Comparison of ENCODE assay signal across 8 cellular contexts in the genomic region with DNA sequence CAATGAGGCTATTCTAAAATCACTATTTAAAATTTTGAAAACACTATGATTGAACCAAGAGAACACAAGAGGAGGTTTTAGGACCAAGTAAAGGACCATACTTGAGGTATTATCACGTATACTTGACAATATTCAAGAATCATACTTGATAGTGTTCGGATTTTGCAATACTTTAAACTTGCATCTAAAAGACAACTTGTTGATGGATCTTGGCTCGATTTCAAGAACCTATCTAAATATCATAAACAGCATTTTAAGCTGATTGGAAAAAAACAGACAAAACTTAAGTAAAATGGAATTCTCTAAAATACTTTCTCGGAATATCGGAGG. TPM values are rescaled to one million over a fixed set of nuclear protein-coding genes. Genes with fewer than 3 reads are reported as not detected.
DNase-seq lines count a peak whose midpoint lies in the region; ATAC-seq, FAIRE-seq and TF ChIP-seq lines count a peak whose summit lies in the region.

No MANE protein-coding gene starts in this region.

- no peaks in the 10 kb centered on the region for H3K27me3 ChIP-seq in HUES6 (ENCODE audit: control insufficient read depth, insufficient read depth, low read length)
- no peaks in the 10 kb centered on the region for H3K27me3 ChIP-seq in bronchial epithelial cell (ENCODE audit: control insufficient read depth, insufficient read depth, low read length)

- H3K36me3 ChIP-seq in HUES6 (ENCODE audit: control insufficient read depth, insufficient read depth, low read length) (no peaks in the 10 kb centered on the region), bronchial epithelial cell (ENCODE audit: control insufficient read depth, insufficient read depth, low read length) (no peaks in the 10 kb centered on the region)

- H3K36me3 Mint-ChIP-seq in mesothelial cell of epicardium = no peaks in the 10 kb centered on the region

- peak overlapping the region; percentile 63; the same call in 1 of the 2 replicates for H3K27ac ChIP-seq in HUES6 (ENCODE audit: low read depth, low read length)

- H3K9ac ChIP-seq in HUES6 (ENCODE audit: low read length) = peak overlapping the region; percentile 86

- TF ChIP-seq CTCF in bronchial epithelial cell (IDR thresholded peaks at IDR 0.05; ENCODE audit: insufficient read depth, low read length, severe bottlenecking) (no peak), mesothelial cell of epicardium (IDR thresholded peaks at IDR 0.05; ENCODE audit: unreplicated experiment) (no peak)

- H3K27me3 Mint-ChIP-seq in mesothelial cell of epicardium (ENCODE audit: low read depth) = no peaks in the 10 kb centered on the region

- peak overlapping the region; percentile 74 for H3K4me3 Mint-ChIP-seq in mesothelial cell of epicardium

- DNase-seq in bronchial epithelial cell (ENCODE audit: low read depth) = no peak
- no peak for DNase-seq in mesothelial cell of epicardium (ENCODE audit: low spot score in 2 of 2, unreplicated experiment in 2 of 2)
- DNase-seq in NCI-H446 (lab: John Stamatoyannopoulos, UW) = no peak
- no peak for DNase-seq in activated CD4-positive, CD25-positive, alpha-beta regulatory T cell (lab: John Stamatoyannopoulos, UW)

- H3K9me3 Mint-ChIP-seq in mesothelial cell of epicardium = no peaks in the 10 kb centered on the region

- H3K4me3 ChIP-seq in HUES6 (ENCODE audit: low read depth, low read length) (peak overlapping the region; percentile 99), bronchial epithelial cell (ENCODE audit: low read depth, low read length) (peak overlapping the region; percentile 67)

- peaks cover 26% of the 10 kb centered on the region for H3K4me1 ChIP-seq in HUES6 (ENCODE audit: control insufficient read depth, insufficient read depth, low read length)

- peak; percentile 40 for FAIRE-seq in A204.1 (lab: Jason Lieb, UNC)
- FAIRE-seq in bronchial epithelial cell (lab: Jason Lieb, UNC) = no peak

- peaks cover 31% of the 10 kb centered on the region for H3K4me1 Mint-ChIP-seq in mesothelial cell of epicardium

- peak overlapping the region; percentile 94 for H3K27ac Mint-ChIP-seq in mesothelial cell of epicardium

- no peaks in the 10 kb centered on the region for H3K9me3 ChIP-seq in HUES6 (ENCODE audit: control insufficient read depth, insufficient read depth, low read depth, low read length)

- no peak for ATAC-seq in GM21737 (IDR thresholded peaks at IDR 0.05; ENCODE audit: unreplicated experiment)
- ATAC-seq in HG03108 (IDR thresholded peaks at IDR 0.05; ENCODE audit: unreplicated experiment) = no peak

RNA-seq across cellular contexts. Expression of a gene that starts 1.3 kb away (rescaled TPM):
- total RNA-seq in bronchial epithelial cell (175 and 415 TPM in 2 replicates), mesothelial cell of epicardium (48.5 to 53.9 TPM (median 52.0 TPM) in 3 replicates)
